28 cellular contexts compared by ENCODE assay signal in genomic region chr18:78837766-78838165, GRCh38.
"Had no signal": no experiment of that assay in that cellular context is flagged by ENCODE, and none has a peak within 500 bp of the region (broad histone marks: within the 10 kb centered on the region; RNA-seq: fewer than 3 reads in every experiment).

No MANE protein-coding gene starts in this region.

- H3K27me3 Mint-ChIP-seq: stimulated activated naive CD8-positive, alpha-beta T cell treated with anti-CD3 and anti-CD28 coated beads, Interleukin-15, Interleukin-2, amounts not matched to agents 100 ng/mL and 50 ng/mL, for 24 hours had no signal

- DNase-seq: stimulated activated CD4-positive, alpha-beta T cell treated with anti-CD3 and anti-CD28 coated beads, Interleukin-2, amount 100 ng/mL, for 48 hours; stimulated activated CD4-positive, alpha-beta T cell treated with anti-CD3 and anti-CD28 coated beads, Interleukin-4, amount 100 ng/mL, for 1 hour; stimulated activated CD4-positive, alpha-beta T cell treated with anti-CD3 and anti-CD28 coated beads, Interleukin-4, amount 100 ng/mL, for 24 hours; stimulated activated CD4-positive, alpha-beta T cell treated with anti-CD3 and anti-CD28 coated beads, Interleukin-4, amount 100 ng/mL, for 4 hours; stimulated activated CD8-positive, alpha-beta memory T cell treated with anti-CD3 and anti-CD28 coated beads, Interleukin-4, amount 100 ng/mL, for 48 hours; stimulated activated naive B cell treated with anti-CD40 and anti-IgM and Interleukin-4, amounts not matched to agents 10 μg/mL and 1 μg/mL and 100 μg/mL, for 72 hours; stimulated activated naive CD4-positive, alpha-beta T cell; stimulated activated naive CD4-positive, alpha-beta T cell treated with Interleukin-2 at 50 U/mL for 16 hours; stimulated activated naive CD8-positive, alpha-beta T cell treated with anti-CD3 and anti-CD28 coated beads, Interleukin-15, amount 100 ng/mL, for 72 hours; stimulated activated naive CD8-positive, alpha-beta T cell treated with anti-CD3 and anti-CD28 coated beads, Interleukin-15, Interleukin-2, amounts not matched to agents 100 U/mL and 50 U/mL, for 24 hours; stomach; substantia nigra; testis; thyroid gland; tibial artery; transverse colon; trophoblast cell; upper lobe of right lung; uterus had no signal

- H3K27me3 ChIP-seq: suprapubic skin, testis, thyroid gland, tibial nerve, upper lobe of left lung, upper lobe of right lung, uterus, vagina had no signal

- H3K36me3 Mint-ChIP-seq: stimulated activated effector memory CD8-positive, alpha-beta T cell treated with anti-CD3 and anti-CD28 coated beads, Interleukin-12 subunit alpha, Interleukin-12 subunit beta, amount 100 ng/mL, for 72 hours; stimulated activated memory B cell treated with anti-CD40 and anti-IgM and Interleukin-4, amounts not matched to agents 10 μg/mL and 1 μg/mL and 100 μg/mL, for 72 hours; stimulated activated naive B cell treated with anti-CD40 and anti-IgM and Interleukin-4, amounts not matched to agents 10 μg/mL and 1 μg/mL and 100 μg/mL, for 72 hours; type B pancreatic cell had no signal

- H3K4me3 ChIP-seq: stomach, suprapubic skin, testis, thoracic aorta, thyroid gland, tibial artery, tibial nerve, transverse colon, upper lobe of left lung, upper lobe of right lung, uterus, vagina had no signal

- H3K4me3 Mint-ChIP-seq: stimulated activated effector memory CD8-positive, alpha-beta T cell treated with anti-CD3 and anti-CD28 coated beads, Interleukin-12 subunit alpha, Interleukin-12 subunit beta, amount 100 ng/mL, for 72 hours; stimulated activated memory B cell treated with anti-CD40 and anti-IgM and Interleukin-4, amounts not matched to agents 10 μg/mL and 1 μg/mL and 100 μg/mL, for 72 hours; stimulated activated naive B cell treated with anti-CD40 and anti-IgM and Interleukin-4, amounts not matched to agents 10 μg/mL and 1 μg/mL and 100 μg/mL, for 72 hours; stimulated activated naive CD8-positive, alpha-beta T cell treated with anti-CD3 and anti-CD28 coated beads, Interleukin-15, amount 100 ng/mL, for 72 hours; stimulated activated naive CD8-positive, alpha-beta T cell treated with anti-CD3 and anti-CD28 coated beads, Interleukin-15, Interleukin-2, amounts not matched to agents 100 ng/mL and 50 ng/mL, for 24 hours; type B pancreatic cell had no signal

- H3K9me3 ChIP-seq: suprapubic skin, testis, thoracic aorta, thyroid gland, tibial artery, transverse colon, upper lobe of left lung, upper lobe of right lung, uterus, vagina had no signal

- H3K27ac ChIP-seq: stomach, suprapubic skin, testis, thoracic aorta, thyroid gland, tibial artery, tibial nerve, transverse colon, upper lobe of left lung, upper lobe of right lung, uterus, vagina had no signal

- H3K4me1 Mint-ChIP-seq: stimulated activated effector memory CD8-positive, alpha-beta T cell treated with anti-CD3 and anti-CD28 coated beads, Interleukin-12 subunit alpha, Interleukin-12 subunit beta, amount 100 ng/mL, for 72 hours; stimulated activated memory B cell treated with anti-CD40 and anti-IgM and Interleukin-4, amounts not matched to agents 10 μg/mL and 1 μg/mL and 100 μg/mL, for 72 hours; stimulated activated naive B cell treated with anti-CD40 and anti-IgM and Interleukin-4, amounts not matched to agents 10 μg/mL and 1 μg/mL and 100 μg/mL, for 72 hours; stimulated activated naive CD8-positive, alpha-beta T cell treated with anti-CD3 and anti-CD28 coated beads, Interleukin-15, amount 100 ng/mL, for 72 hours had no signal

- H3K4me1 ChIP-seq: stomach, suprapubic skin, testis, thyroid gland, tibial artery, tibial nerve, transverse colon, upper lobe of left lung, upper lobe of right lung, uterus, vagina had no signal

- H3K9me3 Mint-ChIP-seq: stimulated activated effector memory CD8-positive, alpha-beta T cell treated with anti-CD3 and anti-CD28 coated beads, Interleukin-12 subunit alpha, Interleukin-12 subunit beta, amount 100 ng/mL, for 72 hours; type B pancreatic cell had no signal

- H3K27ac Mint-ChIP-seq: stimulated activated effector memory CD8-positive, alpha-beta T cell treated with anti-CD3 and anti-CD28 coated beads, Interleukin-12 subunit alpha, Interleukin-12 subunit beta, amount 100 ng/mL, for 72 hours; stimulated activated memory B cell treated with anti-CD40 and anti-IgM and Interleukin-4, amounts not matched to agents 10 μg/mL and 1 μg/mL and 100 μg/mL, for 72 hours; stimulated activated naive B cell treated with anti-CD40 and anti-IgM and Interleukin-4, amounts not matched to agents 10 μg/mL and 1 μg/mL and 100 μg/mL, for 72 hours; stimulated activated naive CD8-positive, alpha-beta T cell treated with anti-CD3 and anti-CD28 coated beads, Interleukin-15, amount 100 ng/mL, for 72 hours; stimulated activated naive CD8-positive, alpha-beta T cell treated with anti-CD3 and anti-CD28 coated beads, Interleukin-15, Interleukin-2, amounts not matched to agents 100 ng/mL and 50 ng/mL, for 24 hours; type B pancreatic cell had no signal

- H3K36me3 ChIP-seq: stomach, suprapubic skin, thoracic aorta, thyroid gland, tibial artery, tibial nerve, transverse colon, upper lobe of left lung, upper lobe of right lung, uterus, vagina had no signal
